Comparison of ENCODE assay signal across 17 cellular contexts in genomic region chr7:42076870-42077269, GRCh38.
"Had no signal": no experiment of that assay in that cellular context is flagged by ENCODE, and none has a peak within 500 bp of the region (broad histone marks: within the 10 kb centered on the region; RNA-seq: fewer than 3 reads in every experiment).

No MANE protein-coding gene starts in this region.

- H3K27me3 ChIP-seq: hepatocyte, neutrophil, right atrium auricular region, tibial artery, upper lobe of left lung, uterus had no signal

- ATAC-seq: left colon; left ventricle myocardium superior; mucosa of descending colon; naive thymus-derived CD8-positive, alpha-beta T cell; stimulated activated naive CD8-positive, alpha-beta T cell treated with anti-CD3 and anti-CD28 coated beads, Interleukin-15, Interleukin-2, amounts not matched to agents 100 U/mL and 50 U/mL, for 24 hours had no signal

- DNase-seq: foreskin melanocyte; left colon; left ventricle myocardium superior; mesenchymal stem cell; mucosa of descending colon; naive thymus-derived CD8-positive, alpha-beta T cell; posterior cingulate gyrus; small intestine; stimulated activated CD4-positive, alpha-beta T cell treated with anti-CD3 and anti-CD28 coated beads, Interleukin-2, amount 100 ng/mL, for 48 hours; stimulated activated naive CD8-positive, alpha-beta T cell treated with anti-CD3 and anti-CD28 coated beads, Interleukin-15, Interleukin-2, amounts not matched to agents 100 U/mL and 50 U/mL, for 24 hours; tibial artery; upper lobe of left lung; uterus had no signal

- H3K36me3 ChIP-seq: neutrophil, right atrium auricular region, tibial artery, uterus had no signal

- H3K27ac Mint-ChIP-seq: naive thymus-derived CD8-positive, alpha-beta T cell had no signal

- H3K27ac ChIP-seq: hepatocyte, neutrophil, right atrium auricular region, tibial artery, upper lobe of left lung, uterus had no signal

- H3K36me3 Mint-ChIP-seq: naive thymus-derived CD8-positive, alpha-beta T cell had no signal

- H3K4me3 Mint-ChIP-seq: naive thymus-derived CD8-positive, alpha-beta T cell had no signal

- H3K4me1 Mint-ChIP-seq: naive thymus-derived CD8-positive, alpha-beta T cell had no signal

- H3K4me1 ChIP-seq: right atrium auricular region, tibial artery had no signal

- H3K4me3 ChIP-seq: hepatocyte, lung, mucosa of descending colon, right atrium auricular region, tibial artery, upper lobe of left lung, uterus had no signal

- H3K4me2 ChIP-seq: hepatocyte had no signal

- H3K9me3 ChIP-seq: mucosa of descending colon, neutrophil, right atrium auricular region, tibial artery, upper lobe of left lung, uterus had no signal
